Comparison of ENCODE assay signal across 8 cellular contexts in the genomic region with DNA sequence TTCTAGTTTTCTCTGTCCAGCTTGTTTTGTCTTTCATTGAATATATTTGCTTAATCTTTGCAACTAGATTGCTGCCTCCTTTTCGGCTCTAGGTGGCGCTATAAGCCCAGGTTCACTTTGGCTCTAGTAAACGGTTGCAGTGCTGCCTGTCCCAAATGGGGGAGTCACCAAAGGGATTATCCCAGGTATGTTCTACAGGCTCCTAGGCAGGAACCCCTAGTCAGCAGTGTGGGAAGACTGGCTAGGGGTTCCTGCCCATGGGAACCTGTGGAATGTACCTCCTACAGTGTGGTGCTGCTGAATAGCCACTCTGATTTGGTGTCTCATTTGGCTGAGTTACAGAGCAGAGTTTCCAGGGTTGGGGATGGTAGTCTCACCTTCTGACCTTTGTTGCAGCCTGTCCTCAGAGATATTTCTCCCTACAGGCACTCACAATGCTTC.
DNase-seq lines count a peak whose midpoint lies in the region; ATAC-seq, FAIRE-seq and TF ChIP-seq lines count a peak whose summit lies in the region.

No MANE protein-coding gene starts in this region.

- H3K79me2 ChIP-seq in osteoblast (ENCODE audit: insufficient read depth, low read length), result no peaks in the 10 kb centered on the region

- H3K27me3 ChIP-seq in osteoblast (ENCODE audit: insufficient read depth, low read length), result no peaks in the 10 kb centered on the region

- peak; percentile 54 to 60 for DNase-seq in AML-193 (lab: John Stamatoyannopoulos, UW)
- DNase-seq in GM12891 (ENCODE audit: insufficient read length, low spot score), result no peak
- peak; percentile 51 for DNase-seq in NOMO-1 treated with DMSO at 0.1 percent for 48 hours (lab: John Stamatoyannopoulos, UW; ENCODE audit: unreplicated experiment)
- peak; percentile 28 for DNase-seq in dedifferentiated amniotic fluid mesenchymal stem cell (ENCODE audit: extremely low spot score)
- DNase-seq in osteoblast (ENCODE audit: insufficient read length, low spot score, missing footprints), result no peak
- no peak for DNase-seq in activated CD4-positive, CD25-positive, alpha-beta regulatory T cell treated with anti-CD3 and anti-CD28 coated beads, Interleukin-2, amount 50 U/mL, for 72 hours

- H4K20me1 ChIP-seq in osteoblast (ENCODE audit: insufficient read depth, low read length), result no peaks in the 10 kb centered on the region

- no peak overlapping the region for H3K4me2 ChIP-seq in osteoblast (ENCODE audit: insufficient read depth, low read length)

- no peak for TF ChIP-seq POLR2A in GM12891 (IDR thresholded peaks at IDR 0.05; ENCODE audit: low read depth, low read length)

- peak; percentile 93 for FAIRE-seq in GM12891 (lab: Jason Lieb, UNC)

- ATAC-seq in HG02870 (IDR thresholded peaks at IDR 0.05; ENCODE audit: unreplicated experiment) (no peak), GM18519 (IDR thresholded peaks at IDR 0.05; ENCODE audit: low FRiP score, unreplicated experiment) (no peak)

- H3K9me3 ChIP-seq in osteoblast (ENCODE audit: low read depth, low read length), result no peaks in the 10 kb centered on the region

- TF ChIP-seq CTCF in osteoblast (IDR thresholded peaks at IDR 0.05; ENCODE audit: extremely low read depth, low read depth, low read length), result peak; percentile 89

- no peak overlapping the region for H2AFZ ChIP-seq in osteoblast (ENCODE audit: low read length)

- no peaks in the 10 kb centered on the region for H3K36me3 ChIP-seq in osteoblast (ENCODE audit: insufficient read depth, low read length)

- H3K4me1 ChIP-seq in osteoblast (ENCODE audit: insufficient read depth, low read length), result peaks cover 19% of the 10 kb centered on the region

- H3K4me3 ChIP-seq in osteoblast (ENCODE audit: insufficient read depth, low read length), result no peak overlapping the region

- no peak overlapping the region for H3K27ac ChIP-seq in osteoblast (ENCODE audit: low read depth, low read length)

TF ChIP-seq in GM12891, 5 proteins besides CTCF, POLR2A, EP300 and RAD21:
- TF ChIP-seq SPI1 (IDR thresholded peaks at IDR 0.05; ENCODE audit: low read depth, low read length) (no peak), TAF1 (IDR thresholded peaks at IDR 0.05; ENCODE audit: low read depth, low read length) (no peak), POLR2AphosphoS5 (IDR thresholded peaks at IDR 0.05; ENCODE audit: low read depth, low read length) (no peak), PAX5 (IDR thresholded peaks at IDR 0.05; ENCODE audit: insufficient read depth, low read length, severe bottlenecking) (no peak), POU2F2 (IDR thresholded peaks at IDR 0.05; ENCODE audit: low read depth, low read length) (no peak)
TF ChIP-seq in GM12891: peak in this region for 0.

Comparison
In these comparisons a context has a peak if more than half of its experiments do, and no peak if none do; other contexts are left out.
1. DNase-seq: peak in AML-193 (2 of 2), NOMO-1 treated with DMSO at 0.1 percent for 48 hours (single experiment) and dedifferentiated amniotic fluid mesenchymal stem cell (single experiment); none in GM12891 (single experiment), osteoblast (single experiment) and activated CD4-positive, CD25-positive, alpha-beta regulatory T cell treated with anti-CD3 and anti-CD28 coated beads, Interleukin-2, amount 50 U/mL, for 72 hours (single experiment).